ENCODE assay signal across 1 cellular context in genomic region chr16:52546291-52546941, GRCh38.
A peak's percentile ranks its signal among the peaks of the same experiment; 100 is the strongest.
TF ChIP-seq lines count a peak whose summit lies in the region.

No MANE protein-coding gene starts in this region.

TF ChIP-seq in HEK293, 187 proteins besides CTCF, POLR2A, EP300 and RAD21 (continued from another document):
- TF ChIP-seq KLF16 (tag by site-specific recombination; IDR thresholded peaks at IDR 0.05), result peak; percentile 86
- TF ChIP-seq ZNF133 (tag by site-specific recombination; IDR thresholded peaks at IDR 0.05), result no peak
- peak; percentile 29; the same call in 1 of the 2 replicates for TF ChIP-seq ZNF398 (tag by site-specific recombination; IDR thresholded peaks at IDR 0.05)
- TF ChIP-seq KLF1 (tag by site-specific recombination; IDR thresholded peaks at IDR 0.05), result 0 out of 2 replicates have a peak, but pooled peaks have one; percentile 28
- TF ChIP-seq INSM2 (tag by site-specific recombination; IDR thresholded peaks at IDR 0.05), result no peak
- 0 out of 2 replicates have a peak, but pooled peaks have one; percentile 18 for TF ChIP-seq ZBTB48 (tag by site-specific recombination; IDR thresholded peaks at IDR 0.05)
- peak; percentile 72 for TF ChIP-seq KLF8 (tag by site-specific recombination; IDR thresholded peaks at IDR 0.05)
- no peak for TF ChIP-seq MYNN (tag by site-specific recombination; IDR thresholded peaks at IDR 0.05; ENCODE audit: borderline replicate concordance)
- peak; percentile 85 for TF ChIP-seq REST (tag by site-specific recombination; IDR thresholded peaks at IDR 0.05)
- TF ChIP-seq ZNF529 (tag by site-specific recombination; IDR thresholded peaks at IDR 0.05; ENCODE audit: insufficient replicate concordance), result no peak
- peak; percentile 62 for TF ChIP-seq KLF9 (tag by site-specific recombination; IDR thresholded peaks at IDR 0.05; ENCODE audit: low read depth)
- TF ChIP-seq ZBTB17 (tag by site-specific recombination; IDR thresholded peaks at IDR 0.05), result no peak
- TF ChIP-seq ZBTB8A (tag by site-specific recombination; IDR thresholded peaks at IDR 0.05), result peak; percentile 45
- peak; percentile 74 for TF ChIP-seq GLIS2 (tag by site-specific recombination; IDR thresholded peaks at IDR 0.05)
- peak; percentile 81 for TF ChIP-seq ZBTB20 (tag by site-specific recombination; IDR thresholded peaks at IDR 0.05)
- peak; percentile 48 for TF ChIP-seq EGR2 (tag by site-specific recombination; IDR thresholded peaks at IDR 0.05; ENCODE audit: low read depth)
- TF ChIP-seq, protein P1, sequence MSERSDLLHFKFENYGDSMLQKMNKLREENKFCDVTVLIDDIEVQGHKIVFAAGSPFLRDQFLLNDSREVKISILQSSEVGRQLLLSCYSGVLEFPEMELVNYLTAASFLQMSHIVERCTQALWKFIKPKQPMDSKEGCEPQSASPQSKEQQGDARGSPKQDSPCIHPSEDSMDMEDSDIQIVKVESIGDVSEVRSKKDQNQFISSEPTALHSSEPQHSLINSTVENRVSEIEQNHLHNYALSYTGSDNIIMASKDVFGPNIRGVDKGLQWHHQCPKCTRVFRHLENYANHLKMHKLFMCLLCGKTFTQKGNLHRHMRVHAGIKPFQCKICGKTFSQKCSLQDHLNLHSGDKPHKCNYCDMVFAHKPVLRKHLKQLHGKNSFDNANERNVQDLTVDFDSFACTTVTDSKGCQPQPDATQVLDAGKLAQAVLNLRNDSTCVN (tag by site-specific recombination; optimal IDR thresholded peaks at IDR 0.05), result peak; percentile 64
- peak; percentile 89 for TF ChIP-seq ZNF335 (tag by site-specific recombination; conservative IDR thresholded peaks at IDR 0.05)
- no peak for TF ChIP-seq ZNF48 (tag by site-specific recombination; IDR thresholded peaks at IDR 0.05)
- TF ChIP-seq ZXDB (tag by site-specific recombination; IDR thresholded peaks at IDR 0.05), result peak; percentile 26; the same call in 1 of the 2 replicates
TF ChIP-seq in HEK293: peak in this region for 16.
